ENCODE assay signal across 9 cellular contexts in genomic region chr4:88696620-88697019, GRCh38. TPM values are rescaled to one million over a fixed set of nuclear protein-coding genes. Genes with fewer than 3 reads are reported as not detected.
A peak's percentile ranks its signal among the peaks of the same experiment; 100 is the strongest.
DNase-seq lines count a peak whose midpoint lies in the region; ATAC-seq, FAIRE-seq and TF ChIP-seq lines count a peak whose summit lies in the region.
"Had no signal": no experiment of that assay in that cellular context is flagged by ENCODE, and none has a peak within 500 bp of the region (broad histone marks: within the 10 kb centered on the region; RNA-seq: fewer than 3 reads in every experiment).

No MANE protein-coding gene starts in this region.

- H3K4me1 Mint-ChIP-seq in activated naive CD4-positive, alpha-beta T cell treated with anti-CD3 and anti-CD28 coated beads, Interleukin-2, amount 50 U/mL, for 24 hours: peaks cover 18% of the 10 kb centered on the region

- FAIRE-seq in K562 (lab: Jason Lieb, UNC): no peak
- FAIRE-seq: RCC 7860 had no signal

- TF ChIP-seq POLR2A in K562 (conservative IDR thresholded peaks at IDR 0.05) (no peak), tibial nerve (IDR thresholded peaks at IDR 0.05) (no peak), Peyer's patch (IDR thresholded peaks at IDR 0.05) (no peak)

- H3K9ac ChIP-seq in K562 (ENCODE audit: insufficient read depth in 1 of 2, low read depth in 2 of 2, low read length in 2 of 2): no peak overlapping the region; a peak in 1 of 4 replicates

- BruUV-seq in K562 (replicated peaks; lab: Mats Ljungman, UMichigan): no TSS peak

- WGBS in K562 (ENCODE audit: insufficient coverage, low coverage, missing lambda C conversion rate): 40% methylated on average over 7 of the region's 7 CpGs
- 80 to 100% methylated on average over 1 to 4 of the region's 7 CpGs for WGBS in mesodermal cell (ENCODE audit: insufficient coverage in 2 of 2), 2 experiments
- WGBS in tibial nerve, 2 donors: 59 to 62% methylated on average over 7 of the region's 7 CpGs

- no peaks in the 10 kb centered on the region for H3K36me3 ChIP-seq in K562 (ENCODE audit: control insufficient read depth, insufficient read depth, low read length)
- H3K36me3 ChIP-seq in mesodermal cell (ENCODE audit: control insufficient read depth, insufficient read depth, low read length): no peaks in the 10 kb centered on the region
- H3K36me3 ChIP-seq in tibial nerve: peaks cover 0 to 12% (median 0%) of the 10 kb centered on the region in 3 donors
- peaks cover 0 to 14% (median 0%) of the 10 kb centered on the region in 3 donors for H3K36me3 ChIP-seq in Peyer's patch

- H3K27ac Mint-ChIP-seq in activated naive CD4-positive, alpha-beta T cell treated with anti-CD3 and anti-CD28 coated beads, Interleukin-2, amount 50 U/mL, for 24 hours: peak overlapping the region; percentile 79

- intact Hi-C loops in K562 (cut with micrococcal nuclease): no loop called here

- no peaks in the 10 kb centered on the region for H3K27me3 Mint-ChIP-seq in activated naive CD4-positive, alpha-beta T cell treated with anti-CD3 and anti-CD28 coated beads, Interleukin-2, amount 50 U/mL, for 24 hours

- no peak overlapping the region for H2AFZ ChIP-seq in K562 (ENCODE audit: low read depth, low read length)

- in situ Hi-C loops in K562 (cut with MboI): no loop called here

- peaks cover 3% of the 10 kb centered on the region for H3K36me3 Mint-ChIP-seq in activated naive CD4-positive, alpha-beta T cell treated with anti-CD3 and anti-CD28 coated beads, Interleukin-2, amount 50 U/mL, for 24 hours

- no peaks in the 10 kb centered on the region for H3K9me3 Mint-ChIP-seq in activated naive CD4-positive, alpha-beta T cell treated with anti-CD3 and anti-CD28 coated beads, Interleukin-2, amount 50 U/mL, for 24 hours

- POLR2A ChIA-PET in K562 (lab: Yijun Ruan, JAX): no interaction called here

- no peak for TF ChIP-seq RAD21 in K562 (CRISPR knock-in tag; conservative IDR thresholded peaks at IDR 0.05 in 1 of 2, IDR thresholded peaks at IDR 0.05 in 1 of 2)

- H3K79me2 ChIP-seq in K562 (ENCODE audit: control insufficient read depth, insufficient read depth, low read length): no peaks in the 10 kb centered on the region; the same call in 2 of the 3 replicates

- no peak for DNase-seq in activated naive CD4-positive, alpha-beta T cell treated with anti-CD3 and anti-CD28 coated beads, Interleukin-2, amount 50 U/mL, for 16 hours
- DNase-seq in K562 (ENCODE audit: extremely low read depth in 1 of 4, low spot score in 3 of 4): no peak
- DNase-seq in tibial nerve (ENCODE audit: low spot score in 2 of 2): no peak
- no peak for DNase-seq in Peyer's patch
- DNase-seq in anterior cingulate cortex (lab: John Stamatoyannopoulos, UW): no peak

- no peak overlapping the region for H3K27ac ChIP-seq in K562 (ENCODE audit: extremely low read depth, low read depth, low read length)
- no peak overlapping the region for H3K27ac ChIP-seq in mesodermal cell (ENCODE audit: low read depth, low read length, severe bottlenecking)
- H3K27ac ChIP-seq in tibial nerve: peak overlapping the region; percentile 78 to 91 (median 86)
- no peak overlapping the region for H3K27ac ChIP-seq in Peyer's patch

- H4K20me1 ChIP-seq in K562 (replicated peaks; ENCODE audit: control insufficient read depth, insufficient read depth, low read length): no peaks in the 10 kb centered on the region

- TF ChIP-seq CTCF in K562 (IDR thresholded peaks at IDR 0.05 in 2 of 3, conservative IDR thresholded peaks at IDR 0.05 in 1 of 3; ENCODE audit: insufficient read depth in 2 of 3, low read depth in 1 of 3, low read length in 3 of 3): no peak
- no peak for TF ChIP-seq CTCF in tibial nerve (IDR thresholded peaks at IDR 0.05)
- no peak for TF ChIP-seq CTCF in Peyer's patch (IDR thresholded peaks at IDR 0.05)

- H3K4me2 ChIP-seq in K562 (ENCODE audit: insufficient read depth, low read length): peak overlapping the region; percentile 68

- TF ChIP-seq EP300 in K562 (IDR thresholded peaks at IDR 0.05; ENCODE audit: low read length) (no peak), tibial nerve (IDR thresholded peaks at IDR 0.05) (no peak)

- H3K27me3 ChIP-seq in K562 (ENCODE audit: control insufficient read depth in 2 of 2, insufficient read depth in 2 of 2, low read length in 2 of 2) (no peaks in the 10 kb centered on the region), tibial nerve (no peaks in the 10 kb centered on the region), Peyer's patch (no peaks in the 10 kb centered on the region)

- ATAC-seq in K562 (no peak), GM19463 (IDR thresholded peaks at IDR 0.05; ENCODE audit: unreplicated experiment) (no peak)

- H3K4me3 Mint-ChIP-seq in activated naive CD4-positive, alpha-beta T cell treated with anti-CD3 and anti-CD28 coated beads, Interleukin-2, amount 50 U/mL, for 24 hours: peak overlapping the region; percentile 91

- H3K9me1 ChIP-seq in K562 (ENCODE audit: control insufficient read depth, insufficient read depth, low read length): no peaks in the 10 kb centered on the region

- peaks cover 8 to 14% of the 10 kb centered on the region in 2 experiments; a peak in 4 of 5 replicates for H3K4me1 ChIP-seq in K562 (replicated peaks in 1 of 2; ENCODE audit: control insufficient read depth in 2 of 2, insufficient read depth in 2 of 2, low read length in 2 of 2)
- H3K4me1 ChIP-seq in mesodermal cell (ENCODE audit: control insufficient read depth, insufficient read depth, low read length, poor library complexity, severe bottlenecking): no peaks in the 10 kb centered on the region
- H3K4me1 ChIP-seq in tibial nerve: no peaks in the 10 kb centered on the region
- no peaks in the 10 kb centered on the region for H3K4me1 ChIP-seq in Peyer's patch

- no peaks in the 10 kb centered on the region for H3K9me3 ChIP-seq in K562 (replicated peaks; ENCODE audit: control insufficient read depth, insufficient read depth, low read depth, low read length)
- no peaks in the 10 kb centered on the region for H3K9me3 ChIP-seq in mesodermal cell (ENCODE audit: control insufficient read depth, low read length)
- no peaks in the 10 kb centered on the region for H3K9me3 ChIP-seq in tibial nerve
- no peaks in the 10 kb centered on the region for H3K9me3 ChIP-seq in Peyer's patch

- CTCF ChIA-PET in K562 (lab: Yijun Ruan, JAX; ENCODE audit: low intra/inter-chr PET ratio): no interaction called here

- H3K4me3 ChIP-seq in K562: peak overlapping the region; percentile 50; the same call in 1 of the 2 replicates
- peak overlapping the region; percentile 47 for H3K4me3 ChIP-seq in mesodermal cell (ENCODE audit: extremely low read depth, insufficient read depth, low read length, poor library complexity, severe bottlenecking)
- peak overlapping the region in 3 of 4 donors; percentile 48 to 75 (median 58) for H3K4me3 ChIP-seq in tibial nerve
- peak overlapping the region in 2 of 4 donors; percentile 55 to 60 for H3K4me3 ChIP-seq in Peyer's patch

TF ChIP-seq in K562, 482 proteins besides CTCF, POLR2A, EP300 and RAD21 (continues in another document):
- TF ChIP-seq MCM3 (IDR thresholded peaks at IDR 0.05) (no peak), MEIS2 (IDR thresholded peaks at IDR 0.05; ENCODE audit: partially characterized antibody) (peak; percentile 25)

RNA-seq across cellular contexts. Expression of gene NAP1L5, which starts 1.0 kb away (rescaled TPM):
- total RNA-seq in K562 (2011; cell fraction: chromatin; rRNA removed; ENCODE audit: low replicate concordance): 1.1 and 3.9 TPM in 2 replicates
- total RNA-seq in K562 (2011; cell fraction: nucleolus; rRNA removed): 0.92 and 1.0 TPM in 2 replicates
- 2.2 and 2.9 TPM in 2 replicates for total RNA-seq in K562 (2011; cell fraction: nucleoplasm; rRNA removed)
- total RNA-seq in K562 (2014; rRNA removed): 6.5 and 7.1 TPM in 2 replicates
- 7.2 and 8.0 TPM in 2 replicates for total RNA-seq in K562 (2014; rRNA removed; fragmentation: Illumina TruSeq; extraction: Trizol)
- 3.8 and 4.3 TPM in 2 replicates for total RNA-seq in K562 (2015; rRNA removed; fragmentation: Illumina TruSeq; extraction: Trizol)
- total RNA-seq in K562 (2021): 5.2 and 5.4 TPM in 2 replicates
- 6.1 and 7.0 TPM in 2 replicates for polyA plus RNA-seq in K562 (2011; rRNA removed)
- polyA plus RNA-seq in K562 (2011; cell fraction: cytosol; rRNA removed): 1.6 and 3.2 TPM in 2 replicates
- 0.91 and 1.6 TPM in 2 replicates for polyA plus RNA-seq in K562 (2011; cell fraction: nucleus; rRNA removed)
- polyA plus RNA-seq in K562 (2012): 3.6 and 6.1 TPM in 2 replicates
- 8.9 and 9.4 TPM in 2 replicates for polyA plus RNA-seq in K562 (2014; fragmentation: Illumina TruSeq; extraction: Trizol)
- 1 to 10 TPM; 2.4 to 4.3 TPM for polyA plus RNA-seq in K562 (2014; fragmentation: Nextera tagmentation; extraction: Ambion mirVana)
- polyA plus RNA-seq in K562 (2014; rRNA removed): 10.6 and 10.9 TPM in 2 replicates
- polyA minus RNA-seq in K562 (2011; rRNA and poly(A)+ RNA removed): 3.3 and 4.4 TPM in 2 replicates
- 0.64 and 1.5 TPM in 2 replicates for polyA minus RNA-seq in K562 (2011; cell fraction: cytosol; rRNA and poly(A)+ RNA removed)
- polyA minus RNA-seq in K562 (2011; cell fraction: nucleus; rRNA and poly(A)+ RNA removed): 0.54 and 1.4 TPM in 2 replicates
- polyA plus RNA-seq in mesodermal cell (2013, experiment 1 of 2): 6.6 TPM
- polyA plus RNA-seq in mesodermal cell (2013, experiment 2 of 2): 7.7 TPM
- total RNA-seq in tibial nerve: 10 to 100 TPM in 3 of 4 donors, 1 to 10 TPM in 1; 6.1 to 10.2 (median 10.0) TPM
- 1 to 10 TPM in 1 of 4 donors, under 1 TPM in 1, not detected in 2; 0.85 to 2.3 TPM for total RNA-seq in Peyer's patch

Comparison
In these comparisons a context has a peak if more than half of its experiments do, and no peak if none do; other contexts are left out.
1. H3K27ac ChIP-seq: peak in tibial nerve (4 of 4); none in K562 (single experiment), mesodermal cell (single experiment) and Peyer's patch (0 of 4).